In the genomic region with DNA sequence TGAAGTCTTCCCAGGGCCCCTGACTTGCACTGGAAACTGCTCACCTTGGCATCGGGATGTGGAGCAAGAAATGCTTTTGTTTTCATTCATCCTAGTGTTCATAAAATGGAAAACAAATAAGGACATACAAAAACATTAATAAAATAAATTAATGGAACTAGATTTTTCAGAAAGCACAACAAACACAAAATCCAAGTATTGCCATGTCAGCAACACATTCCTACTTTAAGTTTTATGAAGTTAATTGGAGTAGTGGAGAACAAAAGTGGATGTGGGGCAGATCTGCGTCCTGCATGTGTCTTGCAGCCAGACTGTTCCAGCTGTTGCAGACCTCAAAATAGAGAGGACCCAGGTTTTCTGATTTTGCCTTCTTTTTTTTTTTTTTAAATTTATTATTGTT, we compare ENCODE assay signal across 2 cellular contexts.
TF ChIP-seq lines count a peak whose summit lies in the region.

No MANE protein-coding gene starts in this region.

TF ChIP-seq in HCT116, 20 proteins besides CTCF, POLR2A, EP300 and RAD21 (continued from another document):
- TF ChIP-seq POLR2AphosphoS5 (IDR thresholded peaks at IDR 0.05; ENCODE audit: low read depth, low read length) (no peak), TCF7L2 (IDR thresholded peaks at IDR 0.05; ENCODE audit: borderline replicate concordance, extremely low read depth, insufficient read depth, insufficient read length) (no peak), CEBPB (IDR thresholded peaks at IDR 0.05; ENCODE audit: low read depth) (no peak), SIN3A (IDR thresholded peaks at IDR 0.05; ENCODE audit: low read depth) (no peak), YY1 (IDR thresholded peaks at IDR 0.05; ENCODE audit: extremely low read depth, insufficient replicate concordance, low read depth, low read length) (no peak), ZNF274 (IDR thresholded peaks at IDR 0.05; ENCODE audit: low read depth, low read length) (no peak), SRF (IDR thresholded peaks at IDR 0.05; ENCODE audit: low read depth) (no peak), EZH2 (IDR thresholded peaks at IDR 0.05) (no peak), SP1 (IDR thresholded peaks at IDR 0.05; ENCODE audit: low read depth) (no peak), JUND (IDR thresholded peaks at IDR 0.05) (no peak), ELF1 (IDR thresholded peaks at IDR 0.05; ENCODE audit: borderline replicate concordance, low read depth) (no peak), FOSL1 (IDR thresholded peaks at IDR 0.05; ENCODE audit: low read depth) (no peak), CBX3 (IDR thresholded peaks at IDR 0.05; ENCODE audit: low read depth) (no peak), EZH2phosphoT487 (IDR thresholded peaks at IDR 0.05; ENCODE audit: borderline replicate concordance) (no peak)
- TF ChIP-seq, protein P1, sequence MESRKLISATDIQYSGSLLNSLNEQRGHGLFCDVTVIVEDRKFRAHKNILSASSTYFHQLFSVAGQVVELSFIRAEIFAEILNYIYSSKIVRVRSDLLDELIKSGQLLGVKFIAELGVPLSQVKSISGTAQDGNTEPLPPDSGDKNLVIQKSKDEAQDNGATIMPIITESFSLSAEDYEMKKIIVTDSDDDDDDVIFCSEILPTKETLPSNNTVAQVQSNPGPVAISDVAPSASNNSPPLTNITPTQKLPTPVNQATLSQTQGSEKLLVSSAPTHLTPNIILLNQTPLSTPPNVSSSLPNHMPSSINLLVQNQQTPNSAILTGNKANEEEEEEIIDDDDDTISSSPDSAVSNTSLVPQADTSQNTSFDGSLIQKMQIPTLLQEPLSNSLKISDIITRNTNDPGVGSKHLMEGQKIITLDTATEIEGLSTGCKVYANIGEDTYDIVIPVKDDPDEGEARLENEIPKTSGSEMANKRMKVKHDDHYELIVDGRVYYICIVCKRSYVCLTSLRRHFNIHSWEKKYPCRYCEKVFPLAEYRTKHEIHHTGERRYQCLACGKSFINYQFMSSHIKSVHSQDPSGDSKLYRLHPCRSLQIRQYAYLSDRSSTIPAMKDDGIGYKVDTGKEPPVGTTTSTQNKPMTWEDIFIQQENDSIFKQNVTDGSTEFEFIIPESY (IDR thresholded peaks at IDR 0.05; ENCODE audit: extremely low read depth, insufficient replicate concordance, low read length) = no peak
- TF ChIP-seq, protein P2, sequence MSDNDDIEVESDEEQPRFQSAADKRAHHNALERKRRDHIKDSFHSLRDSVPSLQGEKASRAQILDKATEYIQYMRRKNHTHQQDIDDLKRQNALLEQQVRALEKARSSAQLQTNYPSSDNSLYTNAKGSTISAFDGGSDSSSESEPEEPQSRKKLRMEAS (IDR thresholded peaks at IDR 0.05) = no peak
- TF ChIP-seq, protein P3, sequence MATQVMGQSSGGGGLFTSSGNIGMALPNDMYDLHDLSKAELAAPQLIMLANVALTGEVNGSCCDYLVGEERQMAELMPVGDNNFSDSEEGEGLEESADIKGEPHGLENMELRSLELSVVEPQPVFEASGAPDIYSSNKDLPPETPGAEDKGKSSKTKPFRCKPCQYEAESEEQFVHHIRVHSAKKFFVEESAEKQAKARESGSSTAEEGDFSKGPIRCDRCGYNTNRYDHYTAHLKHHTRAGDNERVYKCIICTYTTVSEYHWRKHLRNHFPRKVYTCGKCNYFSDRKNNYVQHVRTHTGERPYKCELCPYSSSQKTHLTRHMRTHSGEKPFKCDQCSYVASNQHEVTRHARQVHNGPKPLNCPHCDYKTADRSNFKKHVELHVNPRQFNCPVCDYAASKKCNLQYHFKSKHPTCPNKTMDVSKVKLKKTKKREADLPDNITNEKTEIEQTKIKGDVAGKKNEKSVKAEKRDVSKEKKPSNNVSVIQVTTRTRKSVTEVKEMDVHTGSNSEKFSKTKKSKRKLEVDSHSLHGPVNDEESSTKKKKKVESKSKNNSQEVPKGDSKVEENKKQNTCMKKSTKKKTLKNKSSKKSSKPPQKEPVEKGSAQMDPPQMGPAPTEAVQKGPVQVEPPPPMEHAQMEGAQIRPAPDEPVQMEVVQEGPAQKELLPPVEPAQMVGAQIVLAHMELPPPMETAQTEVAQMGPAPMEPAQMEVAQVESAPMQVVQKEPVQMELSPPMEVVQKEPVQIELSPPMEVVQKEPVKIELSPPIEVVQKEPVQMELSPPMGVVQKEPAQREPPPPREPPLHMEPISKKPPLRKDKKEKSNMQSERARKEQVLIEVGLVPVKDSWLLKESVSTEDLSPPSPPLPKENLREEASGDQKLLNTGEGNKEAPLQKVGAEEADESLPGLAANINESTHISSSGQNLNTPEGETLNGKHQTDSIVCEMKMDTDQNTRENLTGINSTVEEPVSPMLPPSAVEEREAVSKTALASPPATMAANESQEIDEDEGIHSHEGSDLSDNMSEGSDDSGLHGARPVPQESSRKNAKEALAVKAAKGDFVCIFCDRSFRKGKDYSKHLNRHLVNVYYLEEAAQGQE (IDR thresholded peaks at IDR 0.05; ENCODE audit: low read depth) = no peak

TF ChIP-seq in GM12878, 131 proteins besides CTCF, POLR2A, EP300 and RAD21 (continued from another document):
- no peak for TF ChIP-seq ZNF622 (IDR thresholded peaks at IDR 0.05)
- TF ChIP-seq, protein P4, sequence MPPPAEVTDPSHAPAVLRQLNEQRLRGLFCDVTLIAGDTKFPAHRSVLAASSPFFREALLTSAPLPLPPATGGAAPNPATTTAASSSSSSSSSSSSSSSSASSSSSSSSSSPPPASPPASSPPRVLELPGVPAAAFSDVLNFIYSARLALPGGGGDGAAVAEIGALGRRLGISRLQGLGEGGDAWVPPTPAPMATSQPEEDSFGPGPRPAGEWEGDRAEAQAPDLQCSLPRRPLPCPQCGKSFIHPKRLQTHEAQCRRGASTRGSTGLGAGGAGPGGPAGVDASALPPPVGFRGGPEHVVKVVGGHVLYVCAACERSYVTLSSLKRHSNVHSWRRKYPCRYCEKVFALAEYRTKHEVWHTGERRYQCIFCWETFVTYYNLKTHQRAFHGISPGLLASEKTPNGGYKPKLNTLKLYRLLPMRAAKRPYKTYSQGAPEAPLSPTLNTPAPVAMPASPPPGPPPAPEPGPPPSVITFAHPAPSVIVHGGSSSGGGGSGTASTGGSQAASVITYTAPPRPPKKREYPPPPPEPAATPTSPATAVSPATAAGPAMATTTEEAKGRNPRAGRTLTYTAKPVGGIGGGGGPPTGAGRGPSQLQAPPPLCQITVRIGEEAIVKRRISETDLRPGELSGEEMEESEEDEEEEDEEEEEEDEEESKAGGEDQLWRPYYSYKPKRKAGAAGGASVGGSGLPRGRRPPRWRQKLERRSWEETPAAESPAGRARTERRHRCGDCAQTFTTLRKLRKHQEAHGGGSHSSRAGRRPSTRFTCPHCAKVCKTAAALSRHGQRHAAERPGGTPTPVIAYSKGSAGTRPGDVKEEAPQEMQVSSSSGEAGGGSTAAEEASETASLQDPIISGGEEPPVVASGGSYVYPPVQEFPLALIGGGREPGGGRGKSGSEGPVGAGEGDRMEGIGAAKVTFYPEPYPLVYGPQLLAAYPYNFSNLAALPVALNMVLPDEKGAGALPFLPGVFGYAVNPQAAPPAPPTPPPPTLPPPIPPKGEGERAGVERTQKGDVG (CRISPR knock-in tag; IDR thresholded peaks at IDR 0.05) = no peak
- no peak for TF ChIP-seq GATAD2B (conservative IDR thresholded peaks at IDR 0.05; ENCODE audit: low read depth)
- no peak for TF ChIP-seq SREBF1 (IDR thresholded peaks at IDR 0.05; ENCODE audit: low read length)
- TF ChIP-seq BCL11A (IDR thresholded peaks at IDR 0.05; ENCODE audit: low read depth, low read length) = no peak
- TF ChIP-seq HDGF (IDR thresholded peaks at IDR 0.05) = no peak
- no peak for TF ChIP-seq ZSCAN29 (IDR thresholded peaks at IDR 0.05)
- no peak for TF ChIP-seq BHLHE40 (IDR thresholded peaks at IDR 0.05; ENCODE audit: borderline replicate concordance in 1 of 2, low read depth in 2 of 2, low read length in 1 of 2)
- no peak for TF ChIP-seq NR2F1 (conservative IDR thresholded peaks at IDR 0.05)
- TF ChIP-seq, protein P5, sequence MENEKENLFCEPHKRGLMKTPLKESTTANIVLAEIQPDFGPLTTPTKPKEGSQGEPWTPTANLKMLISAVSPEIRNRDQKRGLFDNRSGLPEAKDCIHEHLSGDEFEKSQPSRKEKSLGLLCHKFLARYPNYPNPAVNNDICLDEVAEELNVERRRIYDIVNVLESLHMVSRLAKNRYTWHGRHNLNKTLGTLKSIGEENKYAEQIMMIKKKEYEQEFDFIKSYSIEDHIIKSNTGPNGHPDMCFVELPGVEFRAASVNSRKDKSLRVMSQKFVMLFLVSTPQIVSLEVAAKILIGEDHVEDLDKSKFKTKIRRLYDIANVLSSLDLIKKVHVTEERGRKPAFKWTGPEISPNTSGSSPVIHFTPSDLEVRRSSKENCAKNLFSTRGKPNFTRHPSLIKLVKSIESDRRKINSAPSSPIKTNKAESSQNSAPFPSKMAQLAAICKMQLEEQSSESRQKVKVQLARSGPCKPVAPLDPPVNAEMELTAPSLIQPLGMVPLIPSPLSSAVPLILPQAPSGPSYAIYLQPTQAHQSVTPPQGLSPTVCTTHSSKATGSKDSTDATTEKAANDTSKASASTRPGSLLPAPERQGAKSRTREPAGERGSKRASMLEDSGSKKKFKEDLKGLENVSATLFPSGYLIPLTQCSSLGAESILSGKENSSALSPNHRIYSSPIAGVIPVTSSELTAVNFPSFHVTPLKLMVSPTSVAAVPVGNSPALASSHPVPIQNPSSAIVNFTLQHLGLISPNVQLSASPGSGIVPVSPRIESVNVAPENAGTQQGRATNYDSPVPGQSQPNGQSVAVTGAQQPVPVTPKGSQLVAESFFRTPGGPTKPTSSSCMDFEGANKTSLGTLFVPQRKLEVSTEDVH (IDR thresholded peaks at IDR 0.05; ENCODE audit: low read depth, partially characterized antibody) = no peak
- TF ChIP-seq, protein P1 (IDR thresholded peaks at IDR 0.05) = no peak
- no peak for TF ChIP-seq SREBF2 (IDR thresholded peaks at IDR 0.05; ENCODE audit: low read length)
- no peak for TF ChIP-seq TARDBP (IDR thresholded peaks at IDR 0.05; ENCODE audit: borderline replicate concordance)
- TF ChIP-seq IKZF2 (IDR thresholded peaks at IDR 0.05) = no peak
